ENCODE assay signal across 8 cellular contexts in the genomic region with DNA sequence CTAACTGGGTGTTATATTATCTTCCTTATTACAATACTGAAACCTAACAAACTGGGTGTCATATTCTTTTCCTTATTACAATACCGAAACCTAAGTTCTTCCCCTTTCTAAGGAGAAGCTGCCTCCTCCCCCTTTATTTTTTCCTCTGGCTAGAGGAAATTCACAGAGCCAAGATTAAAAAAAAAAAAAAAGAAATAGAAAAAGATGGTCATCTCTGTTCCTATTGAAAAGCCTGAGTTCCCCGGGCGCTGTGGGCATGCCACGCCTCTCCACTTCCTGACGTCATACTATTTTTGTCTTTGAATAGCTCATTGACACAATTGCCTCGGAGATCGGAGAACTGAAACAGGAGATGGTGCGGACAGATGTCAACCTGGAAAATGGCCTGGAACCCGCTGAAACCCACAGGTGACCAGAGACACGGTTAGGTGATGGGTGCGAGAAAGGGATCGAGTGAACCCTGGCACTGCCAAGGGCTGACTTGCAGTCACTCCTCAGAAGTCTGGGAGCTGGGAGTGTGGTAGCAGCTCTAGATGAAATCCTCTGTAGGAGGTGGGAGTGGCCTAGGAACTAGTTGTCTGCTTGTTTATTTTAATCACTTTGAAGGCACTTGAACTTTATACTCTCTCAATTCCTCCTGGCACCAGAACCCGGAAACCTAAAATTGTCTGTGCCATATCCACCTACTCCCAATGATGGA.
DNase-seq lines count a peak whose midpoint lies in the region; ATAC-seq, FAIRE-seq and TF ChIP-seq lines count a peak whose summit lies in the region.

No MANE protein-coding gene starts in this region.

- peak overlapping the region; percentile 16 to 60 (median 40) for H3K4me3 ChIP-seq in esophagus squamous epithelium

- no peak for TF ChIP-seq CTCF in esophagus squamous epithelium (IDR thresholded peaks at IDR 0.05)

- H3K9me3 Mint-ChIP-seq in activated CD4-positive, alpha-beta memory T cell treated with anti-CD3 and anti-CD28 coated beads, Interleukin-2, amount 10 ng/mL, durations not matched to agents 7 days and 5 days: no peaks in the 10 kb centered on the region

- peak overlapping the region; percentile 88 to 95 (median 94) for H3K27ac ChIP-seq in esophagus squamous epithelium

- H3K36me3 Mint-ChIP-seq in activated CD4-positive, alpha-beta memory T cell treated with anti-CD3 and anti-CD28 coated beads, Interleukin-2, amount 10 ng/mL, durations not matched to agents 7 days and 5 days (ENCODE audit: low read depth): no peaks in the 10 kb centered on the region

- peaks cover 0 to 7% (median 0%) of the 10 kb centered on the region in 3 donors for H3K36me3 ChIP-seq in esophagus squamous epithelium

- H3K27me3 Mint-ChIP-seq in activated CD4-positive, alpha-beta memory T cell treated with anti-CD3 and anti-CD28 coated beads, Interleukin-2, amount 10 ng/mL, durations not matched to agents 7 days and 5 days: peaks cover 39% of the 10 kb centered on the region

- WGBS in esophagus squamous epithelium, 2 donors: 13 to 24% methylated on average over 13 of the region's 13 CpGs

- no peaks in the 10 kb centered on the region for H3K27me3 ChIP-seq in esophagus squamous epithelium

- peak; percentile 26 for FAIRE-seq in GM18507 (lab: Jason Lieb, UNC)

- H3K9me3 ChIP-seq in esophagus squamous epithelium: no peaks in the 10 kb centered on the region

- no peak for DNase-seq in GM18507 (ENCODE audit: extremely low spot score, insufficient read length, low read depth)
- DNase-seq in NOMO-1 (lab: John Stamatoyannopoulos, UW; ENCODE audit: unreplicated experiment in 2 of 2): peak; percentile 60 to 92
- no peak for DNase-seq in esophagus squamous epithelium (lab: John Stamatoyannopoulos, UW)
- DNase-seq in posterior cingulate gyrus: peak in 7 of 10 donors; percentile 52 to 93 (median 62)
- no peak for DNase-seq in activated CD4-positive, alpha-beta memory T cell treated with anti-CD3 and anti-CD28 coated beads, Interleukin-2, amount 10 ng/mL, durations not matched to agents 7 days and 5 days
- DNase-seq in activated gamma-delta T cell (lab: John Stamatoyannopoulos, UW): no peak

- no peak overlapping the region for H3K4me3 Mint-ChIP-seq in activated CD4-positive, alpha-beta memory T cell treated with anti-CD3 and anti-CD28 coated beads, Interleukin-2, amount 10 ng/mL, durations not matched to agents 7 days and 5 days

- CTCF ChIA-PET in activated CD4-positive, alpha-beta memory T cell treated with anti-CD3 and anti-CD28 coated beads, Interleukin-2, amount 10 ng/mL, durations not matched to agents 7 days and 5 days (lab: Charles Lee): interaction anchor here (0.7 kb wide), 1 partner anchor 13 kb away, joined by 4 read pairs; no protein-coding TSS in a partner anchor

- ATAC-seq in GM21423 (IDR thresholded peaks at IDR 0.05; ENCODE audit: unreplicated experiment) (no peak), HG02938 (IDR thresholded peaks at IDR 0.05; ENCODE audit: unreplicated experiment) (no peak)

- peaks cover 17 to 99% (median 42%) of the 10 kb centered on the region in 3 donors for H3K4me1 ChIP-seq in esophagus squamous epithelium

- peak in 3 of 4 donors; percentile 23 to 67 (median 63) for TF ChIP-seq POLR2A in esophagus squamous epithelium (IDR thresholded peaks at IDR 0.05)

- POLR2A ChIA-PET in activated CD4-positive, alpha-beta memory T cell treated with anti-CD3 and anti-CD28 coated beads, Interleukin-2, amount 10 ng/mL, durations not matched to agents 7 days and 5 days (lab: Charles Lee): no interaction called here

- H3K27ac Mint-ChIP-seq in activated CD4-positive, alpha-beta memory T cell treated with anti-CD3 and anti-CD28 coated beads, Interleukin-2, amount 10 ng/mL, durations not matched to agents 7 days and 5 days: no peak overlapping the region

- peaks cover 23% of the 10 kb centered on the region for H3K4me1 Mint-ChIP-seq in activated CD4-positive, alpha-beta memory T cell treated with anti-CD3 and anti-CD28 coated beads, Interleukin-2, amount 10 ng/mL, durations not matched to agents 7 days and 5 days

- intact Hi-C loops in esophagus squamous epithelium (cut with DNase I) (no loop called here), posterior cingulate gyrus (cut with DNase I) (no loop called here)

Comparison
In these comparisons a context has a peak if more than half of its experiments do, and no peak if none do; other contexts are left out.
1. DNase-seq: peak in NOMO-1 (2 of 2) and posterior cingulate gyrus (7 of 10); none in GM18507 (single experiment), esophagus squamous epithelium (single experiment), activated CD4-positive, alpha-beta memory T cell treated with anti-CD3 and anti-CD28 coated beads, Interleukin-2, amount 10 ng/mL, durations not matched to agents 7 days and 5 days (single experiment) and activated gamma-delta T cell (single experiment).